1 cellular context compared by ENCODE assay signal in genomic region chr12:125331342-125332052, GRCh38.
TF ChIP-seq lines count a peak whose summit lies in the region.

No MANE protein-coding gene starts in this region.

TF ChIP-seq in HCT116, 20 proteins besides CTCF, POLR2A, EP300 and RAD21 (continued from another document):
- TF ChIP-seq, protein P1, sequence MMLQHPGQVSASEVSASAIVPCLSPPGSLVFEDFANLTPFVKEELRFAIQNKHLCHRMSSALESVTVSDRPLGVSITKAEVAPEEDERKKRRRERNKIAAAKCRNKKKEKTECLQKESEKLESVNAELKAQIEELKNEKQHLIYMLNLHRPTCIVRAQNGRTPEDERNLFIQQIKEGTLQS (IDR thresholded peaks at IDR 0.05) = no peak
- no peak for TF ChIP-seq TCF7L2 (IDR thresholded peaks at IDR 0.05; ENCODE audit: borderline replicate concordance, extremely low read depth, insufficient read depth, insufficient read length)
- no peak for TF ChIP-seq FOSL1 (IDR thresholded peaks at IDR 0.05; ENCODE audit: low read depth)
- TF ChIP-seq YY1 (IDR thresholded peaks at IDR 0.05; ENCODE audit: extremely low read depth, insufficient replicate concordance, low read depth, low read length) = no peak
- TF ChIP-seq ELF1 (IDR thresholded peaks at IDR 0.05; ENCODE audit: borderline replicate concordance, low read depth) = no peak
